In the genomic region with DNA sequence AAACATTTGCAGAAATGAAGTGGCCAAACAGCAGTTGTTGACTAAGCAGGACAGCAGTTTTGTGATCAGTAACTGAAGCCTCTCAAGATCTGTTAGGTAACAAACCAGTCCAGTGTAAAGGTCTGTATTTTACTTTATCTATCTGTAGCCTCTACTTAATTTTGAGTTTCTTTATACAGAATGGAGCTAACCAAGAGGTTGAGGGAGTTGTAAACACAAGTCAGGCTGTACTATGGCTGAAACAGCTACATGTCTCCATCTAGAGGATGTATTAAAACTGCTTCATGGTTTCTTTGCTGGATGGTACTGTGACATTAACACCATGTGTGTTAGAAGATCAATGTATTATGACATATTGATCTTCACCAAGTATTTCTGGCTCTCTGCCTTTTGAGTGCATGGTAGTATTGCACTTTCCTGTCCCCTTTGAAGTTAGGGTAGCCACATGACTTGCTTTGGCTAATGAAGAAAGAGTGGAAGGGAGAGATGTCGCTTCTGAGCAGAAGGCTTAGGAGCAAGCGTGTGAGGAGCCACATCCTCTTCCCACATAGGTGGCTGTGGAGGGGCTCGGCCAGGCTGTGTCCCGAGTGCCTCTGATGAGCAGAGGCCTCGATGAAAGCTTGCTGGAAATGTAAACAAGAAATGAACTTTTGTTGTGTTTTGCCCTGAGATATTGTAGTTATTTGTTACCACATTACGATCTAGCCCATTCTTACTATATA, we compare ENCODE assay signal across 7 cellular contexts.
DNase-seq lines count a peak whose midpoint lies in the region; ATAC-seq and TF ChIP-seq lines count a peak whose summit lies in the region.

No MANE protein-coding gene starts in this region.

- H3K4me3 ChIP-seq in GM06990 (replicated peaks; ENCODE audit: low read depth, low read length), result no peak overlapping the region
- no peak overlapping the region for H3K4me3 ChIP-seq in HL-60 (replicated peaks; ENCODE audit: insufficient read depth, low read length)
- no peak overlapping the region for H3K4me3 ChIP-seq in RWPE2 (ENCODE audit: severe bottlenecking)

- H3K27me3 ChIP-seq in GM06990 (replicated peaks; ENCODE audit: control insufficient read depth, insufficient read depth, low read length) (no peaks in the 10 kb centered on the region; the same call in 1 of the 2 replicates), HL-60 (ENCODE audit: insufficient read depth, poor library complexity, severe bottlenecking) (no peaks in the 10 kb centered on the region), RWPE2 (ENCODE audit: insufficient read depth, poor library complexity, severe bottlenecking) (no peaks in the 10 kb centered on the region)

- no peaks in the 10 kb centered on the region for H3K9me3 ChIP-seq in RWPE2 (ENCODE audit: severe bottlenecking)

- TF ChIP-seq CTCF in GM06990 (IDR thresholded peaks at IDR 0.05; ENCODE audit: insufficient read depth, low read length, poor library complexity, severe bottlenecking) (peak; percentile 54), HL-60 (IDR thresholded peaks at IDR 0.05; ENCODE audit: insufficient read depth, low read length) (peak; percentile 61), RWPE2 (IDR thresholded peaks at IDR 0.05; ENCODE audit: poor library complexity, severe bottlenecking) (peak; percentile 76)

- DNase-seq in GM06990 (ENCODE audit: extremely low read depth, insufficient read length) (peak; percentile 20), HL-60 (ENCODE audit: low read depth in 1 of 2, low spot score in 1 of 2) (peak; percentile 42 to 71), RWPE2 (ENCODE audit: low spot score) (no peak), fibroblast of gingiva (ENCODE audit: low read depth) (peak; percentile 73), pons (ENCODE audit: low spot score) (peak; percentile 31), mesenteric fat pad (ENCODE audit: low spot score) (no peak)

- peak overlapping the region; percentile 59 for H3K27ac ChIP-seq in HL-60 (replicated peaks)
- H3K27ac ChIP-seq in RWPE2 (ENCODE audit: poor library complexity, severe bottlenecking), result no peak overlapping the region

- no peaks in the 10 kb centered on the region for H3K36me3 ChIP-seq in GM06990 (ENCODE audit: control insufficient read depth, insufficient read depth, low read length)
- no peaks in the 10 kb centered on the region for H3K36me3 ChIP-seq in RWPE2 (ENCODE audit: low read depth)

- peak; percentile 78 for ATAC-seq in GM21381 (IDR thresholded peaks at IDR 0.05; ENCODE audit: unreplicated experiment)
- ATAC-seq in RWPE2 (ENCODE audit: low read depth), result peak; percentile 66

- peaks cover 25% of the 10 kb centered on the region for H3K4me1 ChIP-seq in RWPE2 (ENCODE audit: insufficient read depth, poor library complexity, severe bottlenecking)

Comparison
In these comparisons a context has a peak if more than half of its experiments do, and no peak if none do; other contexts are left out.
1. DNase-seq: peak in GM06990 (single experiment), HL-60 (2 of 2), fibroblast of gingiva (single experiment) and pons (single experiment); none in RWPE2 (single experiment) and mesenteric fat pad (single experiment).
2. Peak in every context shown above with its lines, with median percentiles within 50 percentile points of each other: CTCF ChIP-seq.